8 cellular contexts compared by ENCODE assay signal in genomic region chr2:201220102-201220570, GRCh38. TPM values are rescaled to one million over a fixed set of nuclear protein-coding genes. Genes with fewer than 3 reads are reported as not detected.
DNase-seq lines count a peak whose midpoint lies in the region; ATAC-seq and TF ChIP-seq lines count a peak whose summit lies in the region.

No MANE protein-coding gene starts in this region.

- TF ChIP-seq CTCF in BE2C (IDR thresholded peaks at IDR 0.05; ENCODE audit: low read depth, low read length) (no peak), right lobe of liver (IDR thresholded peaks at IDR 0.05) (no peak)

- H3K27me3 ChIP-seq in BE2C (0 out of 2 replicates have a peak, but pooled peaks cover 4% of the 10 kb centered on the region), HUES6 (ENCODE audit: control insufficient read depth, insufficient read depth, low read length) (no peaks in the 10 kb centered on the region), right lobe of liver (no peaks in the 10 kb centered on the region)

- peaks cover 11% of the 10 kb centered on the region for H3K4me1 ChIP-seq in BE2C
- H3K4me1 ChIP-seq in HUES6 (ENCODE audit: control insufficient read depth, insufficient read depth, low read length) = peaks cover 28% of the 10 kb centered on the region
- no peaks in the 10 kb centered on the region for H3K4me1 ChIP-seq in right lobe of liver

- DNase-seq in BE2C (peak; percentile 49), right lobe of liver (no peak), activated gamma-delta T cell treated with Interleukin-2 at 50 U/mL for 16 hours (no peak), superior temporal gyrus (ENCODE audit: extremely low spot score) (no peak)

- 29% methylated on average over 3 of the region's 4 CpGs for WGBS in right lobe of liver (ENCODE audit: insufficient coverage, low coverage, low lambda C conversion rate, missing lambda C conversion rate)

- H3K27ac ChIP-seq in HUES6 (ENCODE audit: low read depth, low read length) = peak overlapping the region; percentile 84; the same call in 1 of the 2 replicates
- H3K27ac ChIP-seq in right lobe of liver = no peak overlapping the region

- no peaks in the 10 kb centered on the region for H3K9me3 Mint-ChIP-seq in activated T-helper 17 cell treated with anti-CD3 and anti-CD28 coated beads, Interleukin-2, amount 50 U/mL, for 72 hours

- peak overlapping the region; percentile 77 for H3K9ac ChIP-seq in HUES6 (ENCODE audit: low read length)

- H3K4me3 ChIP-seq in BE2C (ENCODE audit: low read depth, low read length) = no peak overlapping the region
- H3K4me3 ChIP-seq in HUES6 (ENCODE audit: low read depth, low read length) = peak overlapping the region; percentile 2; the same call in 1 of the 2 replicates
- H3K4me3 ChIP-seq in right lobe of liver = no peak overlapping the region

- H3K9me3 ChIP-seq in BE2C = no peaks in the 10 kb centered on the region
- no peaks in the 10 kb centered on the region; the same call in 1 of the 2 replicates for H3K9me3 ChIP-seq in HUES6 (ENCODE audit: control insufficient read depth, insufficient read depth, low read depth, low read length)
- no peaks in the 10 kb centered on the region for H3K9me3 ChIP-seq in right lobe of liver

- intact Hi-C loops in right lobe of liver (cut with DNase I) = no loop called here

- H3K36me3 Mint-ChIP-seq in activated T-helper 17 cell treated with anti-CD3 and anti-CD28 coated beads, Interleukin-2, amount 50 U/mL, for 72 hours (ENCODE audit: low read depth) = peaks cover 31% of the 10 kb centered on the region

- no peak for ATAC-seq in activated T-helper 17 cell treated with anti-CD3 and anti-CD28 coated beads, Interleukin-2, amount 50 U/mL, for 72 hours (replicated peaks)
- ATAC-seq in right lobe of liver = peak; percentile 39 to 55 (median 50)
- no peak for ATAC-seq in GM21360 (IDR thresholded peaks at IDR 0.05; ENCODE audit: unreplicated experiment)
- ATAC-seq in GM19023 (IDR thresholded peaks at IDR 0.05; ENCODE audit: unreplicated experiment) = no peak

- peaks cover 30% of the 10 kb centered on the region for H3K4me1 Mint-ChIP-seq in activated T-helper 17 cell treated with anti-CD3 and anti-CD28 coated beads, Interleukin-2, amount 50 U/mL, for 72 hours

- no peak for TF ChIP-seq POLR2A in right lobe of liver (IDR thresholded peaks at IDR 0.05)

- peak overlapping the region; percentile 16 for H3K4me3 Mint-ChIP-seq in activated T-helper 17 cell treated with anti-CD3 and anti-CD28 coated beads, Interleukin-2, amount 50 U/mL, for 72 hours

- H3K36me3 ChIP-seq in BE2C (no peaks in the 10 kb centered on the region), HUES6 (ENCODE audit: control insufficient read depth, insufficient read depth, low read length) (no peaks in the 10 kb centered on the region; the same call in 1 of the 2 replicates), right lobe of liver (peaks cover 0 to 20% (median 3%) of the 10 kb centered on the region in 4 donors)

- peak overlapping the region; percentile 73 for H3K27ac Mint-ChIP-seq in activated T-helper 17 cell treated with anti-CD3 and anti-CD28 coated beads, Interleukin-2, amount 50 U/mL, for 72 hours

- no peaks in the 10 kb centered on the region for H3K27me3 Mint-ChIP-seq in activated T-helper 17 cell treated with anti-CD3 and anti-CD28 coated beads, Interleukin-2, amount 50 U/mL, for 72 hours

RNA-seq across cellular contexts. Expression of gene CASP10, which starts 37.2 kb away (rescaled TPM):
- polyA plus RNA-seq in BE2C (2012; ENCODE audit: insufficient read depth, insufficient read length, low read depth) = 0.08 TPM
- 10 to 100 TPM; 10.8 to 22.7 TPM for total RNA-seq in activated T-helper 17 cell treated with anti-CD3 and anti-CD28 coated beads, Interleukin-2, amount 50 U/mL, for 72 hours
- 1 to 10 TPM; 4.2 to 9.4 (median 8.4) TPM for total RNA-seq in right lobe of liver

RNA-seq across cellular contexts. Expression of gene CASP8, which starts 40.2 kb away (rescaled TPM):
- polyA plus RNA-seq in BE2C (2012; ENCODE audit: insufficient read depth, insufficient read length, low read depth) = 2.8 TPM
- 100 to 1,000 TPM; 119 to 128 TPM for total RNA-seq in activated T-helper 17 cell treated with anti-CD3 and anti-CD28 coated beads, Interleukin-2, amount 50 U/mL, for 72 hours
- 10 to 100 TPM in 5 of 6 experiments, 1 to 10 TPM in 1; 8.8 to 14.8 (median 11.5) TPM for total RNA-seq in right lobe of liver

Comparison
In these comparisons a context has a peak if more than half of its experiments do, and no peak if none do; other contexts are left out.
1. ATAC-seq: peak in right lobe of liver (4 of 4); none in activated T-helper 17 cell treated with anti-CD3 and anti-CD28 coated beads, Interleukin-2, amount 50 U/mL, for 72 hours (single experiment), GM21360 (single experiment) and GM19023 (single experiment).
2. RNA of gene CASP8, which starts 40.2 kb away (total RNA-seq): 119 to 128 TPM in activated T-helper 17 cell treated with anti-CD3 and anti-CD28 coated beads, Interleukin-2, amount 50 U/mL, for 72 hours; 8.8 to 14.8 TPM in right lobe of liver; every median in the first group is over 4 times any median in the second.